Comparison of ENCODE assay signal across 12 cellular contexts in the genomic region with DNA sequence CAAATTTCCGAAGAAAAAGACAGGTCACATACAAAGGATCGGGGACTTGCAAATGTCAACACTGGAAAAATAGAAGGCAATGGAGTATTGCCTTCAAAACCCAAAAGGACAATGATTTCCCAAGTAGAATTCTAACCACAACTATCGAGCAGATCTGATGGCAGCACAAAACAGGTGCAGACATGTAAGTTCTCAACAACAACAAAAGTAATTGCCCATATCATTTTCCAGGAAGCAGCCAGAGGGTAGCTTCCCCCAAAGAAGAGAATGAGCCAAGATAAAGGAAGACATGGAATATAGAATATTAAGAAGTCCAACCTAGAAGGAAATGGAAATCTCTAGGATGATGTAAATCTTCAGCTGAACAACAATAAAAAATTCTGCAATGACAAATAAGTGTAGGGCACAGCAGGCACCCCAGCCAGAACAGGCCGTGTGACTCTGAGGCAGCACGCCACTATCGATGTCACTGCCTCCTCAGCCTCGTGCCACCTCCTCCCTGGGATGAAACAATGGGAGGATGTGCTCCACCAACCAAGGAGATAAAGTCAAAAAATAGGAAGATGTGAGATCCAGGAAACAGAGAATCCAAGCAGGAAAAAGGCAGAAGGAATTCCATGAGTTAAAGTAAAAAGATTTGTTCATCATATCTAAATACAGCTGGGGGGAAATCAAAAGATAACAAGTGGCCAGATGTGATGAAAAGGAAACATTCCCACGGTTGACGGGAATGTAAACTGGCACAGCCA. TPM values are rescaled to one million over a fixed set of nuclear protein-coding genes. Genes with fewer than 3 reads are reported as not detected.
DNase-seq lines count a peak whose midpoint lies in the region; ATAC-seq and TF ChIP-seq lines count a peak whose summit lies in the region.
"Had no signal": no experiment of that assay in that cellular context is flagged by ENCODE, and none has a peak within 500 bp of the region (broad histone marks: within the 10 kb centered on the region; RNA-seq: fewer than 3 reads in every experiment).

No MANE protein-coding gene starts in this region.

- TF ChIP-seq POLR2A in heart left ventricle (IDR thresholded peaks at IDR 0.05) = no peak
- TF ChIP-seq POLR2A in esophagus squamous epithelium (IDR thresholded peaks at IDR 0.05) = no peak
- no peak for TF ChIP-seq POLR2A in right lobe of liver (IDR thresholded peaks at IDR 0.05)
- no peak for TF ChIP-seq POLR2A in upper lobe of left lung (IDR thresholded peaks at IDR 0.05)

- no peaks in the 10 kb centered on the region for H3K27me3 Mint-ChIP-seq in activated T-helper 17 cell treated with anti-CD3 and anti-CD28 coated beads, Interleukin-2, amount 50 U/mL, for 72 hours
- H3K27me3 Mint-ChIP-seq: stimulated activated memory B cell treated with anti-CD40 and anti-IgM and Interleukin-4, amounts not matched to agents 10 μg/mL and 1 μg/mL and 100 μg/mL, for 72 hours had no signal

- peaks cover 10% of the 10 kb centered on the region for H3K4me1 Mint-ChIP-seq in activated T-helper 17 cell treated with anti-CD3 and anti-CD28 coated beads, Interleukin-2, amount 50 U/mL, for 72 hours

- no peaks in the 10 kb centered on the region for H3K9me3 ChIP-seq in heart left ventricle
- no peaks in the 10 kb centered on the region for H3K9me3 ChIP-seq in esophagus squamous epithelium
- no peaks in the 10 kb centered on the region for H3K9me3 ChIP-seq in right lobe of liver
- no peaks in the 10 kb centered on the region for H3K9me3 ChIP-seq in upper lobe of left lung
- H3K9me3 ChIP-seq: A549 had no signal

- WGBS in heart left ventricle, 4 donors = 41 to 53% (median 51%) methylated on average over 9 of the region's 9 CpGs
- 43 to 58% methylated on average over 9 of the region's 9 CpGs for WGBS in esophagus squamous epithelium, 2 donors
- WGBS in right lobe of liver (ENCODE audit: insufficient coverage, low coverage, low lambda C conversion rate, missing lambda C conversion rate) = 57% methylated on average over 9 of the region's 9 CpGs
- whole genome bisulfite sequencing in upper lobe of left lung, 2 donors = 53 to 57% methylated on average over 9 of the region's 9 CpGs

- no peak overlapping the region for H3K27ac Mint-ChIP-seq in activated T-helper 17 cell treated with anti-CD3 and anti-CD28 coated beads, Interleukin-2, amount 50 U/mL, for 72 hours
- H3K27ac Mint-ChIP-seq: stimulated activated memory B cell treated with anti-CD40 and anti-IgM and Interleukin-4, amounts not matched to agents 10 μg/mL and 1 μg/mL and 100 μg/mL, for 72 hours had no signal

- TF ChIP-seq CTCF in heart left ventricle (IDR thresholded peaks at IDR 0.05) = no peak
- no peak for TF ChIP-seq CTCF in esophagus squamous epithelium (IDR thresholded peaks at IDR 0.05)
- TF ChIP-seq CTCF in right lobe of liver (IDR thresholded peaks at IDR 0.05) = no peak
- TF ChIP-seq CTCF in upper lobe of left lung (IDR thresholded peaks at IDR 0.05) = no peak

- H3K27ac ChIP-seq in heart left ventricle = peak overlapping the region in 6 of 12 donors; percentile 8 to 52 (median 36)
- peak overlapping the region; percentile 12 to 85 (median 50) for H3K27ac ChIP-seq in esophagus squamous epithelium
- peak overlapping the region in 1 of 3 donors; percentile 28 for H3K27ac ChIP-seq in right lobe of liver
- H3K27ac ChIP-seq in upper lobe of left lung = peak overlapping the region in 3 of 4 donors; percentile 2 to 70 (median 63)
- H3K27ac ChIP-seq: A549 had no signal

- no peaks in the 10 kb centered on the region for H3K36me3 Mint-ChIP-seq in activated T-helper 17 cell treated with anti-CD3 and anti-CD28 coated beads, Interleukin-2, amount 50 U/mL, for 72 hours (ENCODE audit: low read depth)

- H3K9me3 Mint-ChIP-seq in activated T-helper 17 cell treated with anti-CD3 and anti-CD28 coated beads, Interleukin-2, amount 50 U/mL, for 72 hours = no peaks in the 10 kb centered on the region

- ATAC-seq in heart left ventricle = peak in 3 of 4 donors; percentile 52 to 75 (median 54)
- no peak for ATAC-seq in Right ventricle myocardium superior (ENCODE audit: poor library complexity)
- ATAC-seq in right lobe of liver = peak; percentile 65 to 81 (median 66)
- no peak for ATAC-seq in upper lobe of left lung (ENCODE audit: low FRiP score in 2 of 2)
- ATAC-seq in GM21423 (IDR thresholded peaks at IDR 0.05; ENCODE audit: unreplicated experiment) = no peak
- no peak for ATAC-seq in activated T-helper 17 cell treated with anti-CD3 and anti-CD28 coated beads, Interleukin-2, amount 50 U/mL, for 72 hours (replicated peaks)
- ATAC-seq: A549; left colon; stimulated activated memory B cell treated with anti-CD40 and anti-IgM and Interleukin-4, amounts not matched to agents 10 μg/mL and 1 μg/mL and 100 μg/mL, for 72 hours had no signal

- DNase-seq in heart left ventricle (no peak), Right ventricle myocardium superior (no peak), esophagus squamous epithelium (lab: John Stamatoyannopoulos, UW) (no peak), right lobe of liver (no peak), upper lobe of left lung (peak in 1 of 2 donors; percentile 50), NCI-H2029 treated with DMSO at 0.1 percent for 48 hours (lab: John Stamatoyannopoulos, UW) (no peak)
- DNase-seq: left colon, OCI-M1 had no signal

- H3K4me3 Mint-ChIP-seq in activated T-helper 17 cell treated with anti-CD3 and anti-CD28 coated beads, Interleukin-2, amount 50 U/mL, for 72 hours = no peak overlapping the region
- H3K4me3 Mint-ChIP-seq: stimulated activated memory B cell treated with anti-CD40 and anti-IgM and Interleukin-4, amounts not matched to agents 10 μg/mL and 1 μg/mL and 100 μg/mL, for 72 hours had no signal

- H3K4me1 ChIP-seq in heart left ventricle = peaks cover 0 to 43% (median 17%) of the 10 kb centered on the region in 12 donors
- H3K4me1 ChIP-seq in esophagus squamous epithelium = peaks cover 6 to 56% (median 17%) of the 10 kb centered on the region in 3 donors
- H3K4me1 ChIP-seq in right lobe of liver = no peaks in the 10 kb centered on the region
- H3K4me1 ChIP-seq in upper lobe of left lung = peaks cover 18 to 50% (median 27%) of the 10 kb centered on the region in 4 donors
- H3K4me1 ChIP-seq: A549 had no signal

- TF ChIP-seq EP300 in upper lobe of left lung (IDR thresholded peaks at IDR 0.05) = peak in 2 of 4 donors; percentile 83 to 89

- no peaks in the 10 kb centered on the region for H3K36me3 ChIP-seq in heart left ventricle
- no peaks in the 10 kb centered on the region for H3K36me3 ChIP-seq in esophagus squamous epithelium
- H3K36me3 ChIP-seq in right lobe of liver = no peaks in the 10 kb centered on the region
- no peaks in the 10 kb centered on the region for H3K36me3 ChIP-seq in upper lobe of left lung

- intact Hi-C loops in heart left ventricle (cut with DNase I) (no loop called here), Right ventricle myocardium superior (cut with DNase I) (no loop called here), esophagus squamous epithelium (cut with DNase I) (no loop called here), right lobe of liver (cut with DNase I) (no loop called here)

- H3K27me3 ChIP-seq in heart left ventricle = no peaks in the 10 kb centered on the region
- no peaks in the 10 kb centered on the region for H3K27me3 ChIP-seq in esophagus squamous epithelium
- no peaks in the 10 kb centered on the region for H3K27me3 ChIP-seq in right lobe of liver
- no peaks in the 10 kb centered on the region for H3K27me3 ChIP-seq in upper lobe of left lung

- H3K4me3 ChIP-seq in heart left ventricle = no peak overlapping the region
- H3K4me3 ChIP-seq in esophagus squamous epithelium = no peak overlapping the region
- H3K4me3 ChIP-seq in right lobe of liver = no peak overlapping the region
- H3K4me3 ChIP-seq in upper lobe of left lung = no peak overlapping the region
- H3K4me3 ChIP-seq: A549 had no signal

RNA-seq across cellular contexts. Expression of gene SERPINB1, which starts 34.1 kb away (rescaled TPM):
- total RNA-seq in heart left ventricle (10 to 100 TPM; 15.6 to 55.6 (median 23.0) TPM), Right ventricle myocardium superior (25.3 TPM), esophagus squamous epithelium (1,000 to 10,000 TPM in 1 of 4 donors, 100 to 1,000 TPM in 3; 284 to 1,204 (median 702) TPM), right lobe of liver (10 to 100 TPM in 5 of 6 experiments, 1 to 10 TPM in 1; 7.2 to 44.6 (median 25.2) TPM), upper lobe of left lung (100 to 1,000 TPM in 4 of 6 donors, 10 to 100 TPM in 2; 56.6 to 184 (median 102) TPM)
- 10 to 100 TPM; 15.4 to 20.4 TPM for polyA plus RNA-seq in heart left ventricle
- 10 to 100 TPM; 33.4 to 67.8 TPM for total RNA-seq in activated T-helper 17 cell treated with anti-CD3 and anti-CD28 coated beads, Interleukin-2, amount 50 U/mL, for 72 hours

RNA-seq across cellular contexts. Expression of gene WRNIP1, which starts 42.3 kb away (rescaled TPM):
- total RNA-seq in heart left ventricle (10 to 100 TPM; 32.1 to 64.1 (median 34.7) TPM), Right ventricle myocardium superior (39.8 TPM), esophagus squamous epithelium (10 to 100 TPM; 66.0 to 75.6 (median 69.9) TPM), right lobe of liver (10 to 100 TPM; 15.8 to 36.8 (median 20.7) TPM), upper lobe of left lung (100 to 1,000 TPM in 1 of 6 donors, 10 to 100 TPM in 5; 38.7 to 101 (median 59.2) TPM)
- 10 to 100 TPM; 32.7 to 39.0 TPM for polyA plus RNA-seq in heart left ventricle
- 10 to 100 TPM; 30.4 to 48.5 TPM for total RNA-seq in activated T-helper 17 cell treated with anti-CD3 and anti-CD28 coated beads, Interleukin-2, amount 50 U/mL, for 72 hours

RNA-seq across cellular contexts. Expression of gene MYLK4, which starts 56.8 kb away (rescaled TPM):
- total RNA-seq in heart left ventricle = 1 to 10 TPM in 3 of 9 donors, under 1 TPM in 6; 0.28 to 1.6 (median 0.80) TPM
- polyA plus RNA-seq in heart left ventricle = under 1 TPM; 0.14 to 0.38 TPM
- 1.4 TPM for total RNA-seq in Right ventricle myocardium superior
- 1 to 10 TPM in 2 of 4 donors, under 1 TPM in 2; 0.49 to 1.9 (median 1.0) TPM for total RNA-seq in esophagus squamous epithelium
- under 1 TPM in 5 of 6 experiments, not detected in 1; 0.22 to 0.46 (median 0.27) TPM for total RNA-seq in right lobe of liver
- total RNA-seq in upper lobe of left lung = 1 to 10 TPM in 5 of 6 donors, under 1 TPM in 1; 0.64 to 2.6 (median 1.2) TPM
- under 1 TPM; 0.21 to 0.28 TPM for total RNA-seq in activated T-helper 17 cell treated with anti-CD3 and anti-CD28 coated beads, Interleukin-2, amount 50 U/mL, for 72 hours

Comparison
In these comparisons a context has a peak if more than half of its experiments do, and no peak if none do; other contexts are left out.
1. ATAC-seq: peak in heart left ventricle (3 of 4) and right lobe of liver (4 of 4); none in Right ventricle myocardium superior (single experiment), upper lobe of left lung (0 of 2), GM21423 (single experiment) and activated T-helper 17 cell treated with anti-CD3 and anti-CD28 coated beads, Interleukin-2, amount 50 U/mL, for 72 hours (single experiment).